ENCODE assay signal across 15 cellular contexts in the genomic region with DNA sequence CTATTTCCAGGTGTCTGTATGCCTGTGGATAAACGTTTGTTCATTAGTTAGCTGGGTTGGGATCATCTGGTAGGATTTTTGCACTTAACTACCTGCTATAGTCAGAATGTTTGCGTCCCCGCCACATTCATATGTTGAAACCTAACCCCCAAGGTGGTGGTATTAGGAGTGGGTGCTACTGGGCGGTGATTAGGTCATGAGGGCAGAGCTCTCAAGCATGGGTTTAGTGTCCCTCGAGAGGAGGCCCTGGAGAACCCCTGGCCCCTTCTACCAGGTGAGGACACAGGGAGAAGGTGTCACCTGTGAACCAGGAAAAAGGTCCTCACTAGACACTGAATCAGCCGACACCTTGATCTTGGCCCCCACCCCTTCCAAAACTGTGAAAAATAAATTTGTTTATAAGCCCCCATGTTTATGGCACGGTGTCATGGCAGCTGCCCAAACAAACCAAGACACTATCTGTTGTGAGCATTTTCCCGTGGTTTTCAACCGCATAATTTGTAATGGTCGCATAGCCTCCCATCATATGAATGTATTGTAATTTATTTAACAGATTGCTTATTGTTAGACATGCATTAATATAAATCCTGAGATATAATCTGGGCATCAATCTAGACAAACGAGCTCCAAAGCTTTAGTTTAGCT.
"Had no signal": no experiment of that assay in that cellular context is flagged by ENCODE, and none has a peak within 500 bp of the region (broad histone marks: within the 10 kb centered on the region; RNA-seq: fewer than 3 reads in every experiment).

No MANE protein-coding gene starts in this region.

- H3K4me3 ChIP-seq: coronary artery, esophagus muscularis mucosa had no signal

- H3K27ac Mint-ChIP-seq: activated CD4-positive, alpha-beta memory T cell treated with anti-CD3 and anti-CD28 coated beads for 36 hours; activated T-helper 1 cell treated with anti-CD3 and anti-CD28 coated beads, Interleukin-12 subunit alpha, Interleukin-12 subunit beta, Interleukin-2, Interleukin-4 antibody, amounts not matched to agents 30 ng/mL and 10 ng/mL and 1 ng/mL, durations not matched to agents 14 hours and 24 hours and 36 hours; T-cell had no signal

- H3K36me3 ChIP-seq: brain microvascular endothelial cell, esophagus muscularis mucosa had no signal

- DNase-seq: activated CD4-positive, alpha-beta memory T cell treated with anti-CD3 and anti-CD28 coated beads for 36 hours; anterior cingulate cortex; brain microvascular endothelial cell; effector CD4-positive, alpha-beta T cell; hippocampal formation; kidney; left ventricle myocardium superior; mesenchymal stem cell; T-helper 9 cell had no signal

- H3K4me3 Mint-ChIP-seq: activated CD4-positive, alpha-beta memory T cell treated with anti-CD3 and anti-CD28 coated beads for 36 hours; activated T-helper 1 cell treated with anti-CD3 and anti-CD28 coated beads, Interleukin-12 subunit alpha, Interleukin-12 subunit beta, Interleukin-2, Interleukin-4 antibody, amounts not matched to agents 30 ng/mL and 10 ng/mL and 1 ng/mL, durations not matched to agents 14 hours and 24 hours and 36 hours; central memory CD8-positive, alpha-beta T cell; T-cell had no signal

- ATAC-seq: activated CD4-positive, CD25-positive, alpha-beta regulatory T cell treated with anti-CD3 and anti-CD28 coated beads, Interleukin-2, amount 50 U/mL, for 24 hours; left ventricle myocardium superior had no signal

- H3K27me3 Mint-ChIP-seq: activated CD4-positive, alpha-beta memory T cell treated with anti-CD3 and anti-CD28 coated beads for 36 hours; T-cell had no signal

- H3K36me3 Mint-ChIP-seq: activated CD4-positive, alpha-beta memory T cell treated with anti-CD3 and anti-CD28 coated beads for 36 hours; T-cell had no signal

- H3K27ac ChIP-seq: brain microvascular endothelial cell, coronary artery, esophagus muscularis mucosa had no signal

- H3K9me3 Mint-ChIP-seq: activated CD4-positive, alpha-beta memory T cell treated with anti-CD3 and anti-CD28 coated beads for 36 hours; central memory CD8-positive, alpha-beta T cell; T-cell had no signal

- H3K27me3 ChIP-seq: brain microvascular endothelial cell, esophagus muscularis mucosa had no signal

- H3K9me3 ChIP-seq: esophagus muscularis mucosa had no signal
